Comparison of ENCODE assay signal across 24 cellular contexts in genomic region chr3:72210248-72210647, GRCh38.
"Had no signal": no experiment of that assay in that cellular context is flagged by ENCODE, and none has a peak within 500 bp of the region (broad histone marks: within the 10 kb centered on the region; RNA-seq: fewer than 3 reads in every experiment).

No MANE protein-coding gene starts in this region.

- H3K4me2 ChIP-seq: neural progenitor cell had no signal

- H3K4me3 ChIP-seq: coronary artery, esophagus muscularis mucosa, gastroesophageal sphincter, heart right ventricle, left lung, mucosa of descending colon, neural progenitor cell, sigmoid colon, testis, tibial artery, upper lobe of left lung had no signal

- H3K36me3 ChIP-seq: esophagus muscularis mucosa, gastroesophageal sphincter, heart right ventricle, left lung, neural progenitor cell, sigmoid colon, tibial artery, upper lobe of left lung had no signal

- H3K27ac ChIP-seq: coronary artery, esophagus muscularis mucosa, foreskin keratinocyte, gastroesophageal sphincter, heart right ventricle, left lung, neural progenitor cell, parathyroid adenoma, sigmoid colon, tibial artery, upper lobe of left lung had no signal

- H3K27me3 ChIP-seq: esophagus muscularis mucosa, gastroesophageal sphincter, left lung, neural progenitor cell, sigmoid colon, testis, tibial artery, upper lobe of left lung had no signal

- DNase-seq: dermis blood vessel endothelial cell; effector memory CD4-positive, alpha-beta T cell; foreskin keratinocyte; heart right ventricle; hippocampal formation; left cardiac atrium; left lung; mesenchymal stem cell; mucosa of descending colon; naive B cell; right cardiac atrium; sigmoid colon; stimulated activated CD4-positive, alpha-beta T cell treated with anti-CD3 and anti-CD28 coated beads, Interleukin-4, amount 100 ng/mL, for 4 hours; stimulated activated naive CD8-positive, alpha-beta T cell treated with anti-CD3 and anti-CD28 coated beads, Interleukin-15, Interleukin-2, amounts not matched to agents 100 U/mL and 50 U/mL, for 24 hours; substantia nigra; testis; tibial artery; upper lobe of left lung had no signal

- H3K79me2 ChIP-seq: parathyroid adenoma had no signal

- H3K9ac ChIP-seq: neural progenitor cell, parathyroid adenoma had no signal

- ATAC-seq: foreskin keratinocyte; gastroesophageal sphincter; heart right ventricle; left cardiac atrium; left lung; mucosa of descending colon; right cardiac atrium; stimulated activated memory B cell treated with anti-CD40 and anti-IgM and Interleukin-4, amounts not matched to agents 10 μg/mL and 1 μg/mL and 100 μg/mL, for 72 hours; stimulated activated naive CD8-positive, alpha-beta T cell treated with anti-CD3 and anti-CD28 coated beads, Interleukin-15, Interleukin-2, amounts not matched to agents 100 U/mL and 50 U/mL, for 24 hours had no signal

- H3K4me1 ChIP-seq: foreskin keratinocyte, gastroesophageal sphincter, left lung, neural progenitor cell, parathyroid adenoma, tibial artery, upper lobe of left lung had no signal

- H2AFZ ChIP-seq: neural progenitor cell, parathyroid adenoma had no signal
